8 cellular contexts compared by ENCODE assay signal in genomic region chr22:26428515-26429457, GRCh38. TPM values are rescaled to one million over a fixed set of nuclear protein-coding genes. Genes with fewer than 3 reads are reported as not detected.
A peak's percentile ranks its signal among the peaks of the same experiment; 100 is the strongest.
DNase-seq lines count a peak whose midpoint lies in the region; ATAC-seq and TF ChIP-seq lines count a peak whose summit lies in the region.

TSS of gene ASPHD2 (plus strand) at chr22:26429260. CDS start at chr22:26433616, 4,356 bp downstream.

- H3K4me2 ChIP-seq in neuronal stem cell (ENCODE audit: insufficient read depth, low read length, poor library complexity, severe bottlenecking): peak within 1 kb of the TSS; percentile 79

- peaks cover 0 to 29% (median 10%) of the 10 kb centered on the region in 3 experiments for H3K27me3 ChIP-seq in neuronal stem cell (ENCODE audit: control insufficient read depth in 3 of 3, insufficient read depth in 3 of 3, low read depth in 1 of 3, low read length in 3 of 3)
- no peaks in the 10 kb centered on the region for H3K27me3 ChIP-seq in stomach smooth muscle (ENCODE audit: control insufficient read depth in 1 of 2, insufficient read depth in 2 of 2, low read length in 2 of 2)

- H3K27me3 Mint-ChIP-seq in activated T-helper 2 cell treated with anti-CD3 and anti-CD28 coated beads, Interferon-gamma antibody, Interleukin-2, Interleukin-4, amounts not matched to agents 10 μg/mL and 5 μg/mL and 100 μg/mL, durations not matched to agents 14 hours and 24 hours and 36 hours (ENCODE audit: low read depth): peaks cover 15% of the 10 kb centered on the region

- peak within 1 kb of the TSS; percentile 99 for H3K27ac Mint-ChIP-seq in activated T-helper 2 cell treated with anti-CD3 and anti-CD28 coated beads, Interferon-gamma antibody, Interleukin-2, Interleukin-4, amounts not matched to agents 10 μg/mL and 5 μg/mL and 100 μg/mL, durations not matched to agents 14 hours and 24 hours and 36 hours

- DNase-seq in DMS79 (lab: John Stamatoyannopoulos, UW): peak; percentile 20
- peak; percentile 48 for DNase-seq in HuH-7.5 (ENCODE audit: low spot score)
- DNase-seq in SHP77 (lab: John Stamatoyannopoulos, UW): peak; percentile 51 to 54
- peak; percentile 80 for DNase-seq in activated T-helper 2 cell treated with anti-CD3 and anti-CD28 coated beads, Interferon-gamma antibody, Interleukin-2, Interleukin-4, amounts not matched to agents 10 μg/mL and 5 μg/mL and 100 μg/mL, durations not matched to agents 14 hours and 24 hours and 36 hours (ENCODE audit: low spot score)
- DNase-seq in fibroblast of villous mesenchyme (ENCODE audit: low read depth): peak; percentile 66
- peak; percentile 70 for DNase-seq in neuronal stem cell (ENCODE audit: low spot score)

- peak within 1 kb of the TSS; percentile 9 for H3K14ac ChIP-seq in neuronal stem cell (ENCODE audit: low read length)

- peaks cover 4% of the 10 kb centered on the region for H3K79me1 ChIP-seq in neuronal stem cell (ENCODE audit: low read depth, low read length)

- H4K91ac ChIP-seq in neuronal stem cell (ENCODE audit: low read depth, low read length, poor library complexity): no peak within 1 kb of the TSS

- WGBS in neuronal stem cell (ENCODE audit: extremely low coverage in 2 of 2, insufficient read length in 2 of 2, insufficient replicate concordance in 1 of 2), 2 donors: no CpG with 5 or more reads among the region's 96 CpGs

- peak within 1 kb of the TSS; percentile 41 for H2BK15ac ChIP-seq in neuronal stem cell (ENCODE audit: low read length)

- H3K4me3 ChIP-seq in fibroblast of villous mesenchyme (ENCODE audit: low read depth, low read length): peak within 1 kb of the TSS; percentile 65
- peak within 1 kb of the TSS; percentile 65 to 90 for H3K4me3 ChIP-seq in neuronal stem cell (ENCODE audit: low read length in 2 of 2)
- peak within 1 kb of the TSS; percentile 67 to 80 for H3K4me3 ChIP-seq in stomach smooth muscle (ENCODE audit: low read length in 2 of 2)

- peak within 1 kb of the TSS; percentile 24 for H4K8ac ChIP-seq in neuronal stem cell (ENCODE audit: low read depth, low read length)

- peaks cover 9% of the 10 kb centered on the region for H3K36me3 Mint-ChIP-seq in activated T-helper 2 cell treated with anti-CD3 and anti-CD28 coated beads, Interferon-gamma antibody, Interleukin-2, Interleukin-4, amounts not matched to agents 10 μg/mL and 5 μg/mL and 100 μg/mL, durations not matched to agents 14 hours and 24 hours and 36 hours (ENCODE audit: low read depth)

- no peak within 1 kb of the TSS for H3K27ac ChIP-seq in neuronal stem cell (replicated peaks; ENCODE audit: low read length)
- peak within 1 kb of the TSS; percentile 75 for H3K27ac ChIP-seq in stomach smooth muscle (ENCODE audit: low read length)

- no peak within 1 kb of the TSS for H3K4ac ChIP-seq in neuronal stem cell (ENCODE audit: low read length)

- no peak within 1 kb of the TSS for H2BK12ac ChIP-seq in neuronal stem cell (ENCODE audit: low read length)

- H3K9ac ChIP-seq in neuronal stem cell (ENCODE audit: low read depth, low read length, poor library complexity): peak within 1 kb of the TSS; percentile 82
- H3K9ac ChIP-seq in stomach smooth muscle (ENCODE audit: low read length in 2 of 2): peak within 1 kb of the TSS; percentile 69 to 84

- peak within 1 kb of the TSS; percentile 36 for H2AK5ac ChIP-seq in neuronal stem cell (ENCODE audit: low read depth, low read length)

- peak within 1 kb of the TSS; percentile 80 for H3K18ac ChIP-seq in neuronal stem cell (ENCODE audit: low read length)

- H3K4me1 ChIP-seq in neuronal stem cell (ENCODE audit: control insufficient read depth in 2 of 2, insufficient read depth in 1 of 2, low read depth in 1 of 2, low read length in 2 of 2): peaks cover 27 to 29% of the 10 kb centered on the region in 2 donors
- H3K4me1 ChIP-seq in stomach smooth muscle (ENCODE audit: control insufficient read depth, insufficient read depth, low read length): peaks cover 14% of the 10 kb centered on the region

- peak; percentile 76 for ATAC-seq in GM21526 (IDR thresholded peaks at IDR 0.05; ENCODE audit: low FRiP score, unreplicated experiment)

- no peak within 1 kb of the TSS for H2BK120ac ChIP-seq in neuronal stem cell (ENCODE audit: low read depth, low read length)

- peak within 1 kb of the TSS; percentile 96 for H3K4me3 Mint-ChIP-seq in activated T-helper 2 cell treated with anti-CD3 and anti-CD28 coated beads, Interferon-gamma antibody, Interleukin-2, Interleukin-4, amounts not matched to agents 10 μg/mL and 5 μg/mL and 100 μg/mL, durations not matched to agents 14 hours and 24 hours and 36 hours (ENCODE audit: low read depth)

- peaks cover 1% of the 10 kb centered on the region for H3K9me3 Mint-ChIP-seq in activated T-helper 2 cell treated with anti-CD3 and anti-CD28 coated beads, Interferon-gamma antibody, Interleukin-2, Interleukin-4, amounts not matched to agents 10 μg/mL and 5 μg/mL and 100 μg/mL, durations not matched to agents 14 hours and 24 hours and 36 hours

- H2BK5ac ChIP-seq in neuronal stem cell (ENCODE audit: low read length): no peak within 1 kb of the TSS

- no peak for TF ChIP-seq CTCF in fibroblast of villous mesenchyme (IDR thresholded peaks at IDR 0.05; ENCODE audit: insufficient read depth, low read depth, low read length)

- peak within 1 kb of the TSS; percentile 86 for H2AFZ ChIP-seq in neuronal stem cell (ENCODE audit: low read length)

- intact Hi-C loops in activated T-helper 2 cell treated with anti-CD3 and anti-CD28 coated beads, Interferon-gamma antibody, Interleukin-2, Interleukin-4, amounts not matched to agents 10 μg/mL and 5 μg/mL and 100 μg/mL, durations not matched to agents 14 hours and 24 hours and 36 hours (cut with micrococcal nuclease): loop anchor here (1.0 to 2.0 kb wide), 3 partner anchors 30 to 244 kb away; partner anchors contain the start of genes HPS4 and SRRD

- no peaks in the 10 kb centered on the region for H3K9me3 ChIP-seq in neuronal stem cell (replicated peaks in 1 of 2; ENCODE audit: control insufficient read depth in 2 of 2, insufficient read depth in 1 of 2, low read depth in 1 of 2, low read length in 2 of 2)
- H3K9me3 ChIP-seq in stomach smooth muscle (ENCODE audit: control insufficient read depth in 2 of 2, low read length in 2 of 2): no peaks in the 10 kb centered on the region

- H3K4me1 Mint-ChIP-seq in activated T-helper 2 cell treated with anti-CD3 and anti-CD28 coated beads, Interferon-gamma antibody, Interleukin-2, Interleukin-4, amounts not matched to agents 10 μg/mL and 5 μg/mL and 100 μg/mL, durations not matched to agents 14 hours and 24 hours and 36 hours (ENCODE audit: low read depth): peaks cover 46% of the 10 kb centered on the region

- peak within 1 kb of the TSS; percentile 29 for H3K23ac ChIP-seq in neuronal stem cell (ENCODE audit: low read depth, low read length, poor library complexity)

- H3K36me3 ChIP-seq in neuronal stem cell (replicated peaks in 1 of 2; ENCODE audit: control insufficient read depth in 2 of 2, insufficient read depth in 2 of 2, low read length in 2 of 2) (peaks cover 3% of the 10 kb centered on the region in 2 donors), stomach smooth muscle (ENCODE audit: control insufficient read depth in 2 of 2, insufficient read depth in 2 of 2, low read length in 2 of 2) (no peaks in the 10 kb centered on the region)

RNA-seq across cellular contexts. Expression of gene ASPHD2, which starts in this region (rescaled TPM):
- total RNA-seq in activated T-helper 2 cell treated with anti-CD3 and anti-CD28 coated beads, Interferon-gamma antibody, Interleukin-2, Interleukin-4, amounts not matched to agents 10 μg/mL and 5 μg/mL and 100 μg/mL, durations not matched to agents 14 hours and 24 hours and 36 hours: 14.2 and 14.5 TPM in 2 replicates
- total RNA-seq in fibroblast of villous mesenchyme: 0.32 and 2.2 TPM in 2 replicates
- polyA plus RNA-seq in neuronal stem cell (2013, experiment 1 of 2): 11.5 TPM
- polyA plus RNA-seq in neuronal stem cell (2013, experiment 2 of 2): 11.4 TPM

Comparison
In these comparisons a context has a peak if more than half of its experiments do, and no peak if none do; other contexts are left out.
1. DNase-seq: peak in every context shown above with its lines; median percentile 80 in activated T-helper 2 cell treated with anti-CD3 and anti-CD28 coated beads, Interferon-gamma antibody, Interleukin-2, Interleukin-4, amounts not matched to agents 10 μg/mL and 5 μg/mL and 100 μg/mL, durations not matched to agents 14 hours and 24 hours and 36 hours; 70 in neuronal stem cell; 66 in fibroblast of villous mesenchyme; 52 in SHP77; 48 in HuH-7.5; 20 in DMS79.